8 cellular contexts compared by ENCODE assay signal in genomic region chr17:15999141-15999973, GRCh38. TPM values are rescaled to one million over a fixed set of nuclear protein-coding genes. Genes with fewer than 3 reads are reported as not detected.
DNase-seq lines count a peak whose midpoint lies in the region; FAIRE-seq and TF ChIP-seq lines count a peak whose summit lies in the region.

A gene with protein sequence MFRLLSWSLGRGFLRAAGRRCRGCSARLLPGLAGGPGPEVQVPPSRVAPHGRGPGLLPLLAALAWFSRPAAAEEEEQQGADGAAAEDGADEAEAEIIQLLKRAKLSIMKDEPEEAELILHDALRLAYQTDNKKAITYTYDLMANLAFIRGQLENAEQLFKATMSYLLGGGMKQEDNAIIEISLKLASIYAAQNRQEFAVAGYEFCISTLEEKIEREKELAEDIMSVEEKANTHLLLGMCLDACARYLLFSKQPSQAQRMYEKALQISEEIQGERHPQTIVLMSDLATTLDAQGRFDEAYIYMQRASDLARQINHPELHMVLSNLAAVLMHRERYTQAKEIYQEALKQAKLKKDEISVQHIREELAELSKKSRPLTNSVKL (plus strand): TSS chr17:15999824. CDS start chr17:15999849, 25 bp downstream.
A gene with protein sequence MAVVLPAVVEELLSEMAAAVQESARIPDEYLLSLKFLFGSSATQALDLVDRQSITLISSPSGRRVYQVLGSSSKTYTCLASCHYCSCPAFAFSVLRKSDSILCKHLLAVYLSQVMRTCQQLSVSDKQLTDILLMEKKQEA (minus strand): TSS chr17:15999704. CDS start chr17:15999594, 110 bp downstream.

- H3K36me3 ChIP-seq in GM23248 (ENCODE audit: low read depth) (peaks cover 29% of the 10 kb centered on the region), Karpas-422 (ENCODE audit: insufficient read depth, low read length) (peaks cover 35% of the 10 kb centered on the region), esophagus squamous epithelium (peaks cover 0 to 43% (median 17%) of the 10 kb centered on the region in 3 donors)

- H2AFZ ChIP-seq in GM23248 (peak within 1 kb of the TSS; percentile 90), Karpas-422 (ENCODE audit: low read length) (peak within 1 kb of the TSS; percentile 76)

- peak within 1 kb of the TSS; percentile 84 for H3K4me3 ChIP-seq in GM23248
- H3K4me3 ChIP-seq in Karpas-422 (ENCODE audit: low read length) = peak within 1 kb of the TSS; percentile 76
- H3K4me3 ChIP-seq in esophagus squamous epithelium = peak within 1 kb of the TSS; percentile 78 to 94 (median 78)

- H3F3A ChIP-seq in GM23248 (ENCODE audit: insufficient read depth) = peaks cover 9% of the 10 kb centered on the region; the same call in 1 of the 2 replicates

- H3K4me2 ChIP-seq in GM23248 (ENCODE audit: unreplicated experiment) = peak within 1 kb of the TSS; percentile 95
- H3K4me2 ChIP-seq in Karpas-422 (ENCODE audit: low read depth, low read length, poor library complexity, severe bottlenecking) = peak within 1 kb of the TSS; percentile 79

- TF ChIP-seq CTCF in esophagus squamous epithelium (IDR thresholded peaks at IDR 0.05) = peak in 3 of 6 experiments; percentile 7 to 29 (median 24)

- peaks cover 9% of the 10 kb centered on the region; the same call in 1 of the 2 replicates for H3K4me1 ChIP-seq in GM23248 (ENCODE audit: insufficient read depth)
- peaks cover 17% of the 10 kb centered on the region for H3K4me1 ChIP-seq in Karpas-422 (ENCODE audit: low read length)
- H3K4me1 ChIP-seq in esophagus squamous epithelium = peaks cover 6 to 34% (median 12%) of the 10 kb centered on the region in 3 donors

- H3K27ac ChIP-seq in GM23248 = peak within 1 kb of the TSS; percentile 92
- peak within 1 kb of the TSS; percentile 81 for H3K27ac ChIP-seq in Karpas-422 (ENCODE audit: low read length)
- peak within 1 kb of the TSS; percentile 95 to 99 (median 98) for H3K27ac ChIP-seq in esophagus squamous epithelium

- TF ChIP-seq POLR2A in esophagus squamous epithelium (IDR thresholded peaks at IDR 0.05) = peak in 3 of 4 donors; percentile 97 to 98 (median 97)

- H3K9me3 ChIP-seq in GM23248 (ENCODE audit: low read depth) (no peaks in the 10 kb centered on the region), Karpas-422 (ENCODE audit: low read length) (peaks cover 5% of the 10 kb centered on the region; the same call in 1 of the 2 replicates), esophagus squamous epithelium (no peaks in the 10 kb centered on the region)

- in situ Hi-C loops in GM23248 (cut with MboI) = loop anchor here (25.0 kb wide), 1 partner anchor 162 kb away; no protein-coding TSS in a partner anchor

- no peak for FAIRE-seq in RCC 7860 (lab: Jason Lieb, UNC)

- no peaks in the 10 kb centered on the region for H3K9me2 ChIP-seq in GM23248 (ENCODE audit: insufficient read depth)
- H3K9me2 ChIP-seq in Karpas-422 (replicated peaks; ENCODE audit: insufficient read depth, low read length) = no peaks in the 10 kb centered on the region

- intact Hi-C loops in esophagus squamous epithelium (cut with DNase I) = loop anchor here (10.0 kb wide), 1 partner anchor 175 kb away; no protein-coding TSS in a partner anchor

- H3K79me2 ChIP-seq in GM23248 (ENCODE audit: insufficient read depth) (peaks cover 39% of the 10 kb centered on the region), Karpas-422 (ENCODE audit: low read length) (peaks cover 51% of the 10 kb centered on the region)

- DNase-seq in Daoy (ENCODE audit: low read depth) = peak; percentile 98
- DNase-seq in GM23248 = peak; percentile 96
- peak; percentile 98 for DNase-seq in Karpas-422
- peak; percentile 86 for DNase-seq in RCC 7860 (ENCODE audit: low spot score)
- peak; percentile 87 for DNase-seq in activated T-helper 1 cell treated with Interleukin-2 at 50 U/mL for 16 hours (ENCODE audit: low read depth)
- peak; percentile 78 for DNase-seq in esophagus squamous epithelium (lab: John Stamatoyannopoulos, UW)
- DNase-seq in myocyte (ENCODE audit: low read depth) = peak; percentile 94
- DNase-seq in stimulated activated CD8-positive, alpha-beta memory T cell treated with anti-CD3 and anti-CD28 coated beads, Interleukin-7, amount 100 ng/mL, for 4 hours (ENCODE audit: low read depth in 2 of 2) = peak; percentile 80 to 93

- no peaks in the 10 kb centered on the region; the same call in 1 of the 2 replicates for H4K20me1 ChIP-seq in GM23248 (ENCODE audit: insufficient read depth)
- no peaks in the 10 kb centered on the region; the same call in 1 of the 2 replicates for H4K20me1 ChIP-seq in Karpas-422 (ENCODE audit: insufficient read depth, low read depth, low read length)

- peak within 1 kb of the TSS; percentile 91 for H3K9ac ChIP-seq in GM23248
- peak within 1 kb of the TSS; percentile 97 for H3K9ac ChIP-seq in Karpas-422 (ENCODE audit: low read length)

- WGBS in GM23248 (ENCODE audit: low coverage in 1 of 2, low lambda C conversion rate in 2 of 2, missing lambda C conversion rate in 2 of 2), 2 experiments = 1 to 2% methylated on average over 78 to 80 of the region's 91 CpGs
- WGBS in esophagus squamous epithelium, 2 donors = 1% methylated on average over 28 to 29 of the region's 91 CpGs

- H3K27me3 ChIP-seq in GM23248 (replicated peaks; ENCODE audit: insufficient read depth) = no peaks in the 10 kb centered on the region
- no peaks in the 10 kb centered on the region for H3K27me3 ChIP-seq in Karpas-422 (ENCODE audit: low read length)
- no peaks in the 10 kb centered on the region for H3K27me3 ChIP-seq in esophagus squamous epithelium

RNA-seq across cellular contexts. Expression of the first gene that starts in this region (rescaled TPM):
- 38.6 and 43.5 TPM in 2 replicates for total RNA-seq in Daoy (2014; rRNA removed; shearing (Covaris generic))
- total RNA-seq in GM23248 (2014; rRNA removed; shearing (Covaris generic)) = 41.7 and 45.3 TPM in 2 replicates
- 26.3 and 27.9 TPM in 2 replicates for polyA plus RNA-seq in GM23248 (2016; fragmentation: Nextera tagmentation; extraction: Ambion mirVana)
- 60.3 and 116 TPM in 2 replicates for total RNA-seq in Karpas-422 (2014; rRNA removed; shearing (Covaris generic); ENCODE audit: low replicate concordance)
- total RNA-seq in esophagus squamous epithelium = 10 to 100 TPM; 20.0 to 75.7 (median 35.6) TPM
- total RNA-seq in myocyte = 54.7 and 69.2 TPM in 2 replicates
- polyA plus RNA-seq in myocyte (2012) = 21.2 TPM

RNA-seq across cellular contexts. Expression of the second gene that starts in this region (rescaled TPM):
- total RNA-seq in Daoy (2014; rRNA removed; shearing (Covaris generic)) = 17.8 and 23.7 TPM in 2 replicates
- total RNA-seq in GM23248 (2014; rRNA removed; shearing (Covaris generic)) = 12.4 and 13.5 TPM in 2 replicates
- polyA plus RNA-seq in GM23248 (2016; fragmentation: Nextera tagmentation; extraction: Ambion mirVana) = 25.8 and 29.1 TPM in 2 replicates
- total RNA-seq in Karpas-422 (2014; rRNA removed; shearing (Covaris generic); ENCODE audit: low replicate concordance) = 41.0 and 55.1 TPM in 2 replicates
- total RNA-seq in esophagus squamous epithelium = 10 to 100 TPM in 2 of 4 donors, 1 to 10 TPM in 2; 3.7 to 13.4 (median 10.3) TPM
- 25.2 and 35.7 TPM in 2 replicates for total RNA-seq in myocyte
- 26.9 TPM for polyA plus RNA-seq in myocyte (2012)

Comparison
In these comparisons a context has a peak if more than half of its experiments do, and no peak if none do; other contexts are left out.
1. Peak in every context shown above with its lines: DNase-seq, H3K4me3 ChIP-seq and H3K27ac ChIP-seq.